9 cellular contexts compared by ENCODE assay signal in the genomic region with DNA sequence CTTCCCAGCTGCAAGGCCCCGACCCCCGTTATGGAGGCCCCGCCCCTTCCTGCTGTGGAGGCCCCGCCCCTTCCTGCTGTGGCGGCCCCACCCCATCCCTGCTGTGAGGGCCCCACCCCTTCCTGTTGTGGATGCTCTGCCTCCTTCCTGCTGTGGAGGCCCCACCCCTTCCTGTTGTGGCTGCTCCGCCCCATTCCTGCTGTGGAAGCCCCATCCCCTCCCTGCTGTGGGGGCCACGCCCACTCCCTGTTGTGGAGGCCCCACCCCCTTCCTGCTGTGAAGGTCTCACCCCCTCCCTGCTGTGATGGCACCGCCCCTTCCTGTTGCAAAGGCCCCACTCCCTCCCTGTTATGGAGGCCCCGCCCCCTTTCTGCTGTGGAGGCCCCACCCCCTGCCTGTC.
DNase-seq lines count a peak whose midpoint lies in the region; ATAC-seq, FAIRE-seq and TF ChIP-seq lines count a peak whose summit lies in the region.
"Had no signal": no experiment of that assay in that cellular context is flagged by ENCODE, and none has a peak within 500 bp of the region (broad histone marks: within the 10 kb centered on the region; RNA-seq: fewer than 3 reads in every experiment).

No MANE protein-coding gene starts in this region.

- intact Hi-C loops in Panc1 (cut with micrococcal nuclease; ENCODE audit: unreplicated experiment) = no loop called here

- no peaks in the 10 kb centered on the region for H3K4me1 ChIP-seq in Panc1 (ENCODE audit: control insufficient read depth, insufficient read depth, low read length)

- in situ Hi-C loops in Panc1 (cut with HindIII; ENCODE audit: low pct_unique_long_range_greater_than_20kb, low sequenced_read_pairs) = no loop called here

- CTCF ChIA-PET in Panc1 (lab: Charles Lee) = no interaction called here

- BruUV-seq in Panc1 (replicated peaks; lab: Mats Ljungman, UMichigan) = no TSS peak

- no peak overlapping the region for H3K27ac ChIP-seq in Panc1 (ENCODE audit: low read length)

- H3K4me3 ChIP-seq in Panc1 (ENCODE audit: low read depth in 2 of 2, low read length in 2 of 2) = no peak overlapping the region

- peak; percentile 60; the same call in 1 of the 2 replicates for ATAC-seq in Panc1
- no peak for ATAC-seq in GM21737 (IDR thresholded peaks at IDR 0.05; ENCODE audit: unreplicated experiment)
- no peak for ATAC-seq in HG02973 (IDR thresholded peaks at IDR 0.05; ENCODE audit: unreplicated experiment)

- FAIRE-seq in D721Med (lab: Jason Lieb, UNC) = no peak
- FAIRE-seq: A204.1 had no signal

- no peak for TF ChIP-seq CTCF in Panc1 (IDR thresholded peaks at IDR 0.05)
- no peak for TF ChIP-seq CTCF in D721Med (IDR thresholded peaks at IDR 0.05; ENCODE audit: insufficient read depth, missing control alignments)

- H3K27me3 ChIP-seq in Panc1 (ENCODE audit: control insufficient read depth, insufficient read depth, low read length) = no peaks in the 10 kb centered on the region

- POLR2A ChIA-PET in Panc1 (lab: Charles Lee) = no interaction called here

- peak; percentile 60 for DNase-seq in DMS53 (lab: John Stamatoyannopoulos, UW)
- DNase-seq in DMS53 treated with DMSO at 0.1 percent for 48 hours (lab: John Stamatoyannopoulos, UW; ENCODE audit: unreplicated experiment) = no peak
- DNase-seq in Panc1 (ENCODE audit: low read depth, low spot score) = no peak
- DNase-seq in activated gamma-delta T cell treated with Interleukin-2 at 50 U/mL for 16 hours = peak; percentile 38
- DNase-seq in stimulated activated CD4-positive, alpha-beta T cell treated with anti-CD3 and anti-CD28 coated beads, Interleukin-4, amount 100 ng/mL, for 48 hours (ENCODE audit: low read depth in 2 of 2) = peak; percentile 8 to 27
- DNase-seq in D721Med (ENCODE audit: insufficient read length, low spot score) = no peak

- no peaks in the 10 kb centered on the region for H3K9me3 ChIP-seq in Panc1 (ENCODE audit: control insufficient read depth, insufficient read depth, low read depth, low read length)

- H3K36me3 ChIP-seq in Panc1 (ENCODE audit: control insufficient read depth, insufficient read depth, low read length) = no peaks in the 10 kb centered on the region

Comparison
In these comparisons a context has a peak if more than half of its experiments do, and no peak if none do; other contexts are left out.
1. DNase-seq: peak in DMS53 (single experiment), activated gamma-delta T cell treated with Interleukin-2 at 50 U/mL for 16 hours (single experiment) and stimulated activated CD4-positive, alpha-beta T cell treated with anti-CD3 and anti-CD28 coated beads, Interleukin-4, amount 100 ng/mL, for 48 hours (2 of 2); none in DMS53 treated with DMSO at 0.1 percent for 48 hours (single experiment), Panc1 (single experiment) and D721Med (single experiment).